ENCODE assay signal across 1 cellular context in genomic region chr3:168988867-168989266, GRCh38.
TF ChIP-seq lines count a peak whose summit lies in the region.

No MANE protein-coding gene starts in this region.

TF ChIP-seq in HepG2, 621 proteins besides CTCF, POLR2A, EP300 and RAD21 (continued from another document and continues in another):
- TF ChIP-seq PBX3 (CRISPR knock-in tag; IDR thresholded peaks at IDR 0.05; ENCODE audit: borderline replicate concordance): no peak
- TF ChIP-seq TFDP2 (CRISPR knock-in tag; IDR thresholded peaks at IDR 0.05): 0 out of 2 replicates have a peak, but pooled peaks have one; percentile 25
- TF ChIP-seq, protein P1, sequence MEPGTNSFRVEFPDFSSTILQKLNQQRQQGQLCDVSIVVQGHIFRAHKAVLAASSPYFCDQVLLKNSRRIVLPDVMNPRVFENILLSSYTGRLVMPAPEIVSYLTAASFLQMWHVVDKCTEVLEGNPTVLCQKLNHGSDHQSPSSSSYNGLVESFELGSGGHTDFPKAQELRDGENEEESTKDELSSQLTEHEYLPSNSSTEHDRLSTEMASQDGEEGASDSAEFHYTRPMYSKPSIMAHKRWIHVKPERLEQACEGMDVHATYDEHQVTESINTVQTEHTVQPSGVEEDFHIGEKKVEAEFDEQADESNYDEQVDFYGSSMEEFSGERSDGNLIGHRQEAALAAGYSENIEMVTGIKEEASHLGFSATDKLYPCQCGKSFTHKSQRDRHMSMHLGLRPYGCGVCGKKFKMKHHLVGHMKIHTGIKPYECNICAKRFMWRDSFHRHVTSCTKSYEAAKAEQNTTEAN (CRISPR knock-in tag; conservative IDR thresholded peaks at IDR 0.05): no peak
- 0 out of 2 replicates have a peak, but pooled peaks have one; percentile 39 for TF ChIP-seq ZNF816 (CRISPR knock-in tag; IDR thresholded peaks at IDR 0.05; ENCODE audit: borderline replicate concordance)
- TF ChIP-seq ZFY (CRISPR knock-in tag; IDR thresholded peaks at IDR 0.05): no peak
- TF ChIP-seq LCORL (IDR thresholded peaks at IDR 0.05): peak; percentile 65
- peak; percentile 85 for TF ChIP-seq LCORL (CRISPR knock-in tag; IDR thresholded peaks at IDR 0.05)
- no peak for TF ChIP-seq ZNF468 (CRISPR knock-in tag; IDR thresholded peaks at IDR 0.05)
- TF ChIP-seq ZNF331 (CRISPR knock-in tag; IDR thresholded peaks at IDR 0.05): peak; percentile 73
- no peak for TF ChIP-seq NCOA1 (CRISPR knock-in tag; IDR thresholded peaks at IDR 0.05)
- TF ChIP-seq CBFB (CRISPR knock-in tag; IDR thresholded peaks at IDR 0.05): no peak
- TF ChIP-seq NFYC (CRISPR knock-in tag; IDR thresholded peaks at IDR 0.05): no peak
- no peak for TF ChIP-seq KMT2A (CRISPR knock-in tag; IDR thresholded peaks at IDR 0.05)
- TF ChIP-seq ZNF280B (CRISPR knock-in tag; IDR thresholded peaks at IDR 0.05; ENCODE audit: borderline replicate concordance): no peak
- TF ChIP-seq ZBTB38 (CRISPR knock-in tag; IDR thresholded peaks at IDR 0.05): no peak
- TF ChIP-seq ZNF274 (CRISPR knock-in tag; IDR thresholded peaks at IDR 0.05): no peak
- TF ChIP-seq ZNF839 (CRISPR knock-in tag; IDR thresholded peaks at IDR 0.05; ENCODE audit: borderline replicate concordance): no peak
- no peak for TF ChIP-seq ZNF44 (CRISPR knock-in tag; IDR thresholded peaks at IDR 0.05)
- TF ChIP-seq ZNF30 (CRISPR knock-in tag; IDR thresholded peaks at IDR 0.05): no peak
- no peak for TF ChIP-seq ZNF101 (CRISPR knock-in tag; IDR thresholded peaks at IDR 0.05; ENCODE audit: borderline replicate concordance, low read depth)
- TF ChIP-seq ZMYM3 (CRISPR knock-in tag; IDR thresholded peaks at IDR 0.05): peak; percentile 31; the same call in 1 of the 2 replicates
- no peak for TF ChIP-seq LBX2 (CRISPR knock-in tag; IDR thresholded peaks at IDR 0.05; ENCODE audit: borderline replicate concordance)
- TF ChIP-seq E2F1 (CRISPR knock-in tag; IDR thresholded peaks at IDR 0.05): no peak
- TF ChIP-seq ZNF850 (CRISPR knock-in tag; conservative IDR thresholded peaks at IDR 0.05): no peak
- peak; percentile 26; the same call in 1 of the 2 replicates for TF ChIP-seq CEBPG (CRISPR knock-in tag; IDR thresholded peaks at IDR 0.05)
- TF ChIP-seq HNRNPL (IDR thresholded peaks at IDR 0.05; ENCODE audit: low read depth, low read length): no peak
- no peak for TF ChIP-seq FOSL1 (CRISPR knock-in tag; IDR thresholded peaks at IDR 0.05; ENCODE audit: borderline replicate concordance)
- peak; percentile 78 for TF ChIP-seq TEAD3 (CRISPR knock-in tag; optimal IDR thresholded peaks at IDR 0.05; ENCODE audit: borderline replicate concordance)
- TF ChIP-seq ZNF253 (CRISPR knock-in tag; IDR thresholded peaks at IDR 0.05; ENCODE audit: borderline replicate concordance): no peak
- TF ChIP-seq SKIL (CRISPR knock-in tag; IDR thresholded peaks at IDR 0.05; ENCODE audit: borderline replicate concordance): no peak
- TF ChIP-seq, protein P2, sequence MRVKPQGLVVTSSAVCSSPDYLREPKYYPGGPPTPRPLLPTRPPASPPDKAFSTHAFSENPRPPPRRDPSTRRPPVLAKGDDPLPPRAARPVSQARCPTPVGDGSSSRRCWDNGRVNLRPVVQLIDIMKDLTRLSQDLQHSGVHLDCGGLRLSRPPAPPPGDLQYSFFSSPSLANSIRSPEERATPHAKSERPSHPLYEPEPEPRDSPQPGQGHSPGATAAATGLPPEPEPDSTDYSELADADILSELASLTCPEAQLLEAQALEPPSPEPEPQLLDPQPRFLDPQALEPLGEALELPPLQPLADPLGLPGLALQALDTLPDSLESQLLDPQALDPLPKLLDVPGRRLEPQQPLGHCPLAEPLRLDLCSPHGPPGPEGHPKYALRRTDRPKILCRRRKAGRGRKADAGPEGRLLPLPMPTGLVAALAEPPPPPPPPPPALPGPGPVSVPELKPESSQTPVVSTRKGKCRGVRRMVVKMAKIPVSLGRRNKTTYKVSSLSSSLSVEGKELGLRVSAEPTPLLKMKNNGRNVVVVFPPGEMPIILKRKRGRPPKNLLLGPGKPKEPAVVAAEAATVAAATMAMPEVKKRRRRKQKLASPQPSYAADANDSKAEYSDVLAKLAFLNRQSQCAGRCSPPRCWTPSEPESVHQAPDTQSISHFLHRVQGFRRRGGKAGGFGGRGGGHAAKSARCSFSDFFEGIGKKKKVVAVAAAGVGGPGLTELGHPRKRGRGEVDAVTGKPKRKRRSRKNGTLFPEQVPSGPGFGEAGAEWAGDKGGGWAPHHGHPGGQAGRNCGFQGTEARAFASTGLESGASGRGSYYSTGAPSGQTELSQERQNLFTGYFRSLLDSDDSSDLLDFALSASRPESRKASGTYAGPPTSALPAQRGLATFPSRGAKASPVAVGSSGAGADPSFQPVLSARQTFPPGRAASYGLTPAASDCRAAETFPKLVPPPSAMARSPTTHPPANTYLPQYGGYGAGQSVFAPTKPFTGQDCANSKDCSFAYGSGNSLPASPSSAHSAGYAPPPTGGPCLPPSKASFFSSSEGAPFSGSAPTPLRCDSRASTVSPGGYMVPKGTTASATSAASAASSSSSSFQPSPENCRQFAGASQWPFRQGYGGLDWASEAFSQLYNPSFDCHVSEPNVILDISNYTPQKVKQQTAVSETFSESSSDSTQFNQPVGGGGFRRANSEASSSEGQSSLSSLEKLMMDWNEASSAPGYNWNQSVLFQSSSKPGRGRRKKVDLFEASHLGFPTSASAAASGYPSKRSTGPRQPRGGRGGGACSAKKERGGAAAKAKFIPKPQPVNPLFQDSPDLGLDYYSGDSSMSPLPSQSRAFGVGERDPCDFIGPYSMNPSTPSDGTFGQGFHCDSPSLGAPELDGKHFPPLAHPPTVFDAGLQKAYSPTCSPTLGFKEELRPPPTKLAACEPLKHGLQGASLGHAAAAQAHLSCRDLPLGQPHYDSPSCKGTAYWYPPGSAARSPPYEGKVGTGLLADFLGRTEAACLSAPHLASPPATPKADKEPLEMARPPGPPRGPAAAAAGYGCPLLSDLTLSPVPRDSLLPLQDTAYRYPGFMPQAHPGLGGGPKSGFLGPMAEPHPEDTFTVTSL (CRISPR knock-in tag; IDR thresholded peaks at IDR 0.05; ENCODE audit: borderline replicate concordance): peak; percentile 98
- TF ChIP-seq, protein P3, sequence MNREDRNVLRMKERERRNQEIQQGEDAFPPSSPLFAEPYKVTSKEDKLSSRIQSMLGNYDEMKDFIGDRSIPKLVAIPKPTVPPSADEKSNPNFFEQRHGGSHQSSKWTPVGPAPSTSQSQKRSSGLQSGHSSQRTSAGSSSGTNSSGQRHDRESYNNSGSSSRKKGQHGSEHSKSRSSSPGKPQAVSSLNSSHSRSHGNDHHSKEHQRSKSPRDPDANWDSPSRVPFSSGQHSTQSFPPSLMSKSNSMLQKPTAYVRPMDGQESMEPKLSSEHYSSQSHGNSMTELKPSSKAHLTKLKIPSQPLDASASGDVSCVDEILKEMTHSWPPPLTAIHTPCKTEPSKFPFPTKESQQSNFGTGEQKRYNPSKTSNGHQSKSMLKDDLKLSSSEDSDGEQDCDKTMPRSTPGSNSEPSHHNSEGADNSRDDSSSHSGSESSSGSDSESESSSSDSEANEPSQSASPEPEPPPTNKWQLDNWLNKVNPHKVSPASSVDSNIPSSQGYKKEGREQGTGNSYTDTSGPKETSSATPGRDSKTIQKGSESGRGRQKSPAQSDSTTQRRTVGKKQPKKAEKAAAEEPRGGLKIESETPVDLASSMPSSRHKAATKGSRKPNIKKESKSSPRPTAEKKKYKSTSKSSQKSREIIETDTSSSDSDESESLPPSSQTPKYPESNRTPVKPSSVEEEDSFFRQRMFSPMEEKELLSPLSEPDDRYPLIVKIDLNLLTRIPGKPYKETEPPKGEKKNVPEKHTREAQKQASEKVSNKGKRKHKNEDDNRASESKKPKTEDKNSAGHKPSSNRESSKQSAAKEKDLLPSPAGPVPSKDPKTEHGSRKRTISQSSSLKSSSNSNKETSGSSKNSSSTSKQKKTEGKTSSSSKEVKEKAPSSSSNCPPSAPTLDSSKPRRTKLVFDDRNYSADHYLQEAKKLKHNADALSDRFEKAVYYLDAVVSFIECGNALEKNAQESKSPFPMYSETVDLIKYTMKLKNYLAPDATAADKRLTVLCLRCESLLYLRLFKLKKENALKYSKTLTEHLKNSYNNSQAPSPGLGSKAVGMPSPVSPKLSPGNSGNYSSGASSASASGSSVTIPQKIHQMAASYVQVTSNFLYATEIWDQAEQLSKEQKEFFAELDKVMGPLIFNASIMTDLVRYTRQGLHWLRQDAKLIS (CRISPR knock-in tag; IDR thresholded peaks at IDR 0.05): no peak
- peak; percentile 44; the same call in 1 of the 2 replicates for TF ChIP-seq HNF1A (IDR thresholded peaks at IDR 0.05; ENCODE audit: low read depth)
- peak; percentile 30; the same call in 1 of the 2 replicates for TF ChIP-seq HNF1A (CRISPR knock-in tag; IDR thresholded peaks at IDR 0.05; ENCODE audit: borderline replicate concordance)
